ENCODE assay signal across 8 cellular contexts in the genomic region with DNA sequence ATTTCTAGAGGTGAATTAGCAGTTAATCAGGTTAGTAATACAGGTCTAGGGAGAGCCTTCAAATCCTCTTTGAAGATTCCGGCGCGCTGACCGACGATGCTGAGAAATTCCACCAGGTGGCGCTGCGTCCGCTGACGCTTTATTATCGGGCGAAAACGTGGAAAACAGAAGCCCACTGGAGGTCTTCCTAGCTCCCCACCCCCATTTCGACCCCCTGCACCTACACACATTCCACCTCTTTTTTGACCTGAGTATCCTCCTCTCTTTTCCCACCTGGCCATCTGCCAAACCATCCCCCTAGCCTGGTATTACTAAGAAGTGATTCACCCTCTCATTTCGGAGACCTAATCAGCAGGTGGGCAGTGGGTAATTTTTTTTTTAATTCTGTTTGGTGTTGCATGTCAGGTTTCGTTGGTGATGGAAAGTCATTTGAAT.
DNase-seq lines count a peak whose midpoint lies in the region; ATAC-seq and TF ChIP-seq lines count a peak whose summit lies in the region.

No MANE protein-coding gene starts in this region.

- no peak overlapping the region for H3K27ac Mint-ChIP-seq in activated CD4-positive, alpha-beta memory T cell treated with anti-CD3 and anti-CD28 coated beads, Interleukin-2, amount 10 ng/mL, durations not matched to agents 7 days and 5 days
- no peak overlapping the region for H3K27ac Mint-ChIP-seq in endothelial cell (ENCODE audit: unreplicated experiment)
- H3K27ac Mint-ChIP-seq in stimulated activated effector memory CD8-positive, alpha-beta T cell treated with anti-CD3 and anti-CD28 coated beads, Interleukin-12 subunit alpha, Interleukin-12 subunit beta, amount 100 ng/mL, for 72 hours = no peak overlapping the region

- H3K9me3 Mint-ChIP-seq in activated CD4-positive, alpha-beta memory T cell treated with anti-CD3 and anti-CD28 coated beads, Interleukin-2, amount 10 ng/mL, durations not matched to agents 7 days and 5 days = no peaks in the 10 kb centered on the region
- no peaks in the 10 kb centered on the region for H3K9me3 Mint-ChIP-seq in endothelial cell (ENCODE audit: unreplicated experiment)
- H3K9me3 Mint-ChIP-seq in stimulated activated effector memory CD8-positive, alpha-beta T cell treated with anti-CD3 and anti-CD28 coated beads, Interleukin-12 subunit alpha, Interleukin-12 subunit beta, amount 100 ng/mL, for 72 hours = no peaks in the 10 kb centered on the region

- POLR2A ChIA-PET in activated CD4-positive, alpha-beta memory T cell treated with anti-CD3 and anti-CD28 coated beads, Interleukin-2, amount 10 ng/mL, durations not matched to agents 7 days and 5 days (lab: Charles Lee) = no interaction called here

- intact Hi-C loops in mucosa of descending colon (cut with DNase I, micrococcal nuclease) = loop anchor here in 1 of 2 donors (10.0 kb wide), 1 partner anchor 72 kb away; no protein-coding TSS in a partner anchor

- TF ChIP-seq CTCF in endothelial cell (IDR thresholded peaks at IDR 0.05; ENCODE audit: unreplicated experiment) (peak; percentile 97), mucosa of descending colon (IDR thresholded peaks at IDR 0.05) (peak; percentile 87)

- H3K36me3 ChIP-seq in mucosa of descending colon (ENCODE audit: low read depth) = no peaks in the 10 kb centered on the region

- H3K4me3 ChIP-seq in mucosa of descending colon = no peak overlapping the region

- no peak overlapping the region for H3K4me3 Mint-ChIP-seq in activated CD4-positive, alpha-beta memory T cell treated with anti-CD3 and anti-CD28 coated beads, Interleukin-2, amount 10 ng/mL, durations not matched to agents 7 days and 5 days
- H3K4me3 Mint-ChIP-seq in endothelial cell (ENCODE audit: unreplicated experiment) = no peak overlapping the region
- no peak overlapping the region for H3K4me3 Mint-ChIP-seq in stimulated activated effector memory CD8-positive, alpha-beta T cell treated with anti-CD3 and anti-CD28 coated beads, Interleukin-12 subunit alpha, Interleukin-12 subunit beta, amount 100 ng/mL, for 72 hours

- H3K4me1 Mint-ChIP-seq in activated CD4-positive, alpha-beta memory T cell treated with anti-CD3 and anti-CD28 coated beads, Interleukin-2, amount 10 ng/mL, durations not matched to agents 7 days and 5 days = no peaks in the 10 kb centered on the region
- H3K4me1 Mint-ChIP-seq in endothelial cell (ENCODE audit: unreplicated experiment) = peaks cover 24% of the 10 kb centered on the region
- H3K4me1 Mint-ChIP-seq in stimulated activated effector memory CD8-positive, alpha-beta T cell treated with anti-CD3 and anti-CD28 coated beads, Interleukin-12 subunit alpha, Interleukin-12 subunit beta, amount 100 ng/mL, for 72 hours = no peaks in the 10 kb centered on the region

- ATAC-seq in mucosa of descending colon (peak; percentile 67), HG02852 (IDR thresholded peaks at IDR 0.05; ENCODE audit: unreplicated experiment) (no peak)
- ATAC-seq in stimulated activated effector memory CD8-positive, alpha-beta T cell treated with anti-CD3 and anti-CD28 coated beads, Interleukin-12 subunit alpha, Interleukin-12 subunit beta, amount 100 ng/mL, for 72 hours = no peak

- no peaks in the 10 kb centered on the region for H3K9me3 ChIP-seq in mucosa of descending colon

- H3K4me1 ChIP-seq in mucosa of descending colon (ENCODE audit: low read depth) = no peaks in the 10 kb centered on the region

- peaks cover 14% of the 10 kb centered on the region for H3K27me3 Mint-ChIP-seq in activated CD4-positive, alpha-beta memory T cell treated with anti-CD3 and anti-CD28 coated beads, Interleukin-2, amount 10 ng/mL, durations not matched to agents 7 days and 5 days
- no peaks in the 10 kb centered on the region for H3K27me3 Mint-ChIP-seq in endothelial cell (ENCODE audit: unreplicated experiment)

- DNase-seq in NCI-H2107 treated with DMSO at 0.1 percent for 48 hours (lab: John Stamatoyannopoulos, UW; ENCODE audit: unreplicated experiment) (peak; percentile 23), NCI-H2107 (lab: John Stamatoyannopoulos, UW) (no peak), NCI-H2171 (lab: John Stamatoyannopoulos, UW) (peak; percentile 53), endothelial cell (ENCODE audit: low spot score) (peak; percentile 68), mucosa of descending colon (peak in 2 of 3 donors; percentile 77 to 83)
- DNase-seq in activated CD4-positive, alpha-beta memory T cell treated with anti-CD3 and anti-CD28 coated beads, Interleukin-2, amount 10 ng/mL, durations not matched to agents 7 days and 5 days = peak; percentile 41
- DNase-seq in stimulated activated effector memory CD8-positive, alpha-beta T cell treated with anti-CD3 and anti-CD28 coated beads, Interleukin-12 subunit alpha, Interleukin-12 subunit beta, amount 100 ng/mL, for 72 hours (ENCODE audit: low spot score in 2 of 2) = peak; percentile 18 to 71

- H3K36me3 Mint-ChIP-seq in activated CD4-positive, alpha-beta memory T cell treated with anti-CD3 and anti-CD28 coated beads, Interleukin-2, amount 10 ng/mL, durations not matched to agents 7 days and 5 days (ENCODE audit: low read depth) = no peaks in the 10 kb centered on the region
- H3K36me3 Mint-ChIP-seq in endothelial cell (ENCODE audit: low read depth, unreplicated experiment) = no peaks in the 10 kb centered on the region
- H3K36me3 Mint-ChIP-seq in stimulated activated effector memory CD8-positive, alpha-beta T cell treated with anti-CD3 and anti-CD28 coated beads, Interleukin-12 subunit alpha, Interleukin-12 subunit beta, amount 100 ng/mL, for 72 hours = no peaks in the 10 kb centered on the region

- CTCF ChIA-PET in activated CD4-positive, alpha-beta memory T cell treated with anti-CD3 and anti-CD28 coated beads, Interleukin-2, amount 10 ng/mL, durations not matched to agents 7 days and 5 days (lab: Charles Lee) = interaction anchor here (0.9 to 1.2 kb wide), 5 partner anchors 13 to 302 kb away, joined by 3 to 4 read pairs (median 3); no protein-coding TSS in a partner anchor
